ENCODE assay signal across 23 cellular contexts in the genomic region with DNA sequence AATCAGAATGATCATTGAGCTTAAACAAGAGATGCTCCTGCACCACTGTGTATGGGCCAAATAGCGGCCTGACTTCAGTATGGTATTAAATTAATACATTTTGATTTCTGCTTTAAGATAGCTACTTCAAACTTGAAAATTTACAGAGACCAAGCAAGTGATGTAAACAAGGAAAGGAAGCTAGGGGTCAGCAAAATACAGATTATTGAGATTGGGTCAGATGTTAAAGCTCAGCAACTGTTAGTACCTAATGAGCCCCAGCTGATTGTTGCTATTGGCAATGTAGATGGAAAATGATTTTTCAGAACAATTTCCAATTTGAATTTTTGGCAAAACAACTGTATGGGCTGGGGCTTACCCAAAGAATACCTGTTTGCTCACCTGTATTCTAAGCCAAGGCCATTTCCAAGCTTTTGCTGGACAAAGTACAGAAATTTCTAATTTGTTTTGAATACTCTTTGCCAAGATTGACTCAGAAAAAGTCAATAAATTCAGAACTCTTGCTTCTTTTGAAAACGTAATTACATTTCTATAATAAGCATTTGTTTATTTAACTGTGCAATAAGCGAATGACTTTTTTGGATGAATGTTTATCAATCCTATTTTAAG.
"Had no signal": no experiment of that assay in that cellular context is flagged by ENCODE, and none has a peak within 500 bp of the region (broad histone marks: within the 10 kb centered on the region; RNA-seq: fewer than 3 reads in every experiment).

No MANE protein-coding gene starts in this region.

- H3K27me3 Mint-ChIP-seq: activated CD8-positive, alpha-beta memory T cell treated with anti-CD3 and anti-CD28 coated beads, Interleukin-2, amount 10 ng/mL, durations not matched to agents 7 days and 5 days; activated naive CD8-positive, alpha-beta T cell treated with anti-CD3 and anti-CD28 coated beads, Interleukin-2, amount 50 U/mL, for 24 hours; activated T-cell treated with anti-CD3 and anti-CD28 coated beads, Interleukin-2, amount 50 U/mL, for 24 hours had no signal

- H3K4me1 Mint-ChIP-seq: WTC11 had no signal

- ATAC-seq: activated CD8-positive, alpha-beta memory T cell treated with anti-CD3 and anti-CD28 coated beads, Interleukin-2, amount 10 ng/mL, durations not matched to agents 7 days and 5 days; activated naive CD4-positive, alpha-beta T cell treated with anti-CD3 and anti-CD28 coated beads, Interleukin-2, amount 50 U/mL, for 72 hours; activated naive CD8-positive, alpha-beta T cell treated with anti-CD3 and anti-CD28 coated beads, Interleukin-2, amount 50 U/mL, for 24 hours; PC-3; WTC11 had no signal

- DNase-seq: activated CD4-positive, alpha-beta T cell treated with anti-CD3 and anti-CD28 coated beads for 48 hours; activated CD4-positive, alpha-beta T cell treated with anti-CD3 and anti-CD28 coated beads, Interleukin-2, amount 50 U/mL, for 4 hours; activated CD4-positive, CD25-positive, alpha-beta regulatory T cell treated with anti-CD3 and anti-CD28 coated beads, Interleukin-2, amount 50 U/mL, for 72 hours; activated CD8-positive, alpha-beta memory T cell treated with anti-CD3 and anti-CD28 coated beads, Interleukin-2, amount 10 ng/mL, durations not matched to agents 7 days and 5 days; activated effector memory CD4-positive, alpha-beta T cell treated with Interleukin-2 at 50 U/mL for 16 hours; activated naive CD4-positive, alpha-beta T cell treated with Interleukin-2 at 50 U/mL for 16 hours; activated naive CD8-positive, alpha-beta T cell treated with anti-CD3 and anti-CD28 coated beads, Interleukin-2, amount 50 U/mL, for 24 hours; activated T-cell treated with anti-CD3 and anti-CD28 coated beads, Interleukin-2, amount 50 U/mL, for 24 hours; amniotic stem cell; brain microvascular endothelial cell; Karpas-422; NCI-H1105 treated with DMSO at 0.1 percent for 48 hours; NCI-H1436 treated with DMSO at 0.1 percent for 48 hours; NCI-H187; NCI-H510A treated with DMSO at 0.1 percent for 48 hours; NCI-H69; PC-3; SHP77 treated with DMSO at 0.1 percent for 48 hours had no signal

- H3K4me3 Mint-ChIP-seq: activated CD8-positive, alpha-beta memory T cell treated with anti-CD3 and anti-CD28 coated beads, Interleukin-2, amount 10 ng/mL, durations not matched to agents 7 days and 5 days; activated naive CD8-positive, alpha-beta T cell treated with anti-CD3 and anti-CD28 coated beads, Interleukin-2, amount 50 U/mL, for 24 hours; activated T-cell treated with anti-CD3 and anti-CD28 coated beads, Interleukin-2, amount 50 U/mL, for 24 hours; activated T-helper 1 cell treated with anti-CD3 and anti-CD28 coated beads, Interleukin-12 subunit alpha, Interleukin-12 subunit beta, Interleukin-2, Interleukin-4 antibody, amounts not matched to agents 30 ng/mL and 10 ng/mL and 1 ng/mL, durations not matched to agents 14 hours and 24 hours and 36 hours; T-helper 1 cell treated with Interleukin-12 subunit alpha and Interleukin-12 subunit beta and Interleukin-4 antibody, amounts not matched to agents 30 μg/mL and 1 μg/mL, for 36 hours; WTC11 had no signal

- H3K27ac ChIP-seq: brain microvascular endothelial cell, cardiac muscle cell had no signal

- H3K36me3 Mint-ChIP-seq: activated CD8-positive, alpha-beta memory T cell treated with anti-CD3 and anti-CD28 coated beads, Interleukin-2, amount 10 ng/mL, durations not matched to agents 7 days and 5 days; activated naive CD4-positive, alpha-beta T cell treated with anti-CD3 and anti-CD28 coated beads, Interleukin-2, amount 50 U/mL, for 72 hours; WTC11 had no signal

- H3K4me3 ChIP-seq: cardiac muscle cell had no signal

- H3K36me3 ChIP-seq: brain microvascular endothelial cell, cardiac muscle cell had no signal

- H3K9me3 Mint-ChIP-seq: activated naive CD4-positive, alpha-beta T cell treated with anti-CD3 and anti-CD28 coated beads, Interleukin-2, amount 50 U/mL, for 72 hours; activated naive CD8-positive, alpha-beta T cell treated with anti-CD3 and anti-CD28 coated beads, Interleukin-2, amount 50 U/mL, for 24 hours; activated T-cell treated with anti-CD3 and anti-CD28 coated beads, Interleukin-2, amount 50 U/mL, for 24 hours; activated T-helper 1 cell treated with anti-CD3 and anti-CD28 coated beads, Interleukin-12 subunit alpha, Interleukin-12 subunit beta, Interleukin-2, Interleukin-4 antibody, amounts not matched to agents 30 ng/mL and 10 ng/mL and 1 ng/mL, durations not matched to agents 14 hours and 24 hours and 36 hours; T-helper 1 cell treated with Interleukin-12 subunit alpha and Interleukin-12 subunit beta and Interleukin-4 antibody, amounts not matched to agents 30 μg/mL and 1 μg/mL, for 36 hours; WTC11 had no signal

- H3K27ac Mint-ChIP-seq: activated CD8-positive, alpha-beta memory T cell treated with anti-CD3 and anti-CD28 coated beads, Interleukin-2, amount 10 ng/mL, durations not matched to agents 7 days and 5 days; activated naive CD4-positive, alpha-beta T cell treated with anti-CD3 and anti-CD28 coated beads, Interleukin-2, amount 50 U/mL, for 72 hours; activated naive CD8-positive, alpha-beta T cell treated with anti-CD3 and anti-CD28 coated beads, Interleukin-2, amount 50 U/mL, for 24 hours; activated T-cell treated with anti-CD3 and anti-CD28 coated beads, Interleukin-2, amount 50 U/mL, for 24 hours; activated T-helper 1 cell treated with anti-CD3 and anti-CD28 coated beads, Interleukin-12 subunit alpha, Interleukin-12 subunit beta, Interleukin-2, Interleukin-4 antibody, amounts not matched to agents 30 ng/mL and 10 ng/mL and 1 ng/mL, durations not matched to agents 14 hours and 24 hours and 36 hours; T-helper 1 cell treated with Interleukin-12 subunit alpha and Interleukin-12 subunit beta and Interleukin-4 antibody, amounts not matched to agents 30 μg/mL and 1 μg/mL, for 36 hours; WTC11 had no signal
